10 cellular contexts compared by ENCODE assay signal in genomic region chr17:43578699-43579569, GRCh38. TPM values are rescaled to one million over a fixed set of nuclear protein-coding genes. Genes with fewer than 3 reads are reported as not detected.
DNase-seq lines count a peak whose midpoint lies in the region; ATAC-seq, FAIRE-seq and TF ChIP-seq lines count a peak whose summit lies in the region.
"Had no signal": no experiment of that assay in that cellular context is flagged by ENCODE, and none has a peak within 500 bp of the region (broad histone marks: within the 10 kb centered on the region; RNA-seq: fewer than 3 reads in every experiment).

No MANE protein-coding gene starts in this region.

- H3K27ac ChIP-seq in endothelial cell of umbilical vein (ENCODE audit: insufficient read depth, low read depth, low read length) (peak overlapping the region; percentile 72), sigmoid colon (peak overlapping the region in 2 of 4 donors; percentile 20 to 31)
- H3K27ac ChIP-seq: SK-N-MC had no signal

- WGBS in sigmoid colon, 2 donors: 26 to 36% methylated on average over 13 of the region's 13 CpGs

- H3K4me1 ChIP-seq in endothelial cell of umbilical vein (ENCODE audit: control insufficient read depth, extremely low read depth, insufficient read depth, low read length) (peaks cover 19% of the 10 kb centered on the region), sigmoid colon (peaks cover 0 to 18% (median 15%) of the 10 kb centered on the region in 4 donors)

- H3K27me3 ChIP-seq in endothelial cell of umbilical vein (ENCODE audit: control insufficient read depth in 2 of 2, insufficient read depth in 2 of 2, low read length in 2 of 2) (no peaks in the 10 kb centered on the region), sigmoid colon (no peaks in the 10 kb centered on the region)

- H3K9ac ChIP-seq in endothelial cell of umbilical vein (replicated peaks; ENCODE audit: extremely low read depth, insufficient read depth, low read length): peak overlapping the region; percentile 32
- H3K9ac ChIP-seq: parathyroid adenoma had no signal

- FAIRE-seq in GM18507 (lab: Jason Lieb, UNC): peak; percentile 83
- peak; percentile 94 for FAIRE-seq in endothelial cell of umbilical vein (lab: Jason Lieb, UNC)

- intact Hi-C loops in endothelial cell of umbilical vein (cut with micrococcal nuclease) (loop anchor here (1.0 kb wide), 1 partner anchor 13 kb away; no protein-coding TSS in a partner anchor), sciatic nerve (cut with DNase I) (no loop called here), sigmoid colon (cut with DNase I) (loop anchor here (5.0 kb wide), 1 partner anchor 183 kb away; no protein-coding TSS in a partner anchor)

- H3K36me3 ChIP-seq in endothelial cell of umbilical vein (ENCODE audit: control insufficient read depth in 2 of 2, extremely low read depth in 1 of 2, insufficient read depth in 2 of 2, low read length in 2 of 2) (no peaks in the 10 kb centered on the region), sigmoid colon (no peaks in the 10 kb centered on the region)

- H3K4me3 ChIP-seq in endothelial cell of umbilical vein (replicated peaks in 1 of 3; ENCODE audit: insufficient read depth in 1 of 3, low read depth in 1 of 3, low read length in 3 of 3): no peak overlapping the region
- no peak overlapping the region for H3K4me3 ChIP-seq in sigmoid colon
- H3K4me3 ChIP-seq: SK-N-MC had no signal

- H3K9me3 ChIP-seq in endothelial cell of umbilical vein (replicated peaks; ENCODE audit: control insufficient read depth, insufficient read depth, low read length): no peaks in the 10 kb centered on the region
- H3K9me3 ChIP-seq in sigmoid colon: no peaks in the 10 kb centered on the region

- CTCF ChIA-PET in endothelial cell of umbilical vein (lab: Charles Lee): interaction anchor here (0.8 to 10.1 kb wide), 9 partner anchors 13 to 181 kb away, joined by 3 to 595 read pairs (median 5); partner anchors contain the start of gene DHX8

- H3K9me1 ChIP-seq in endothelial cell of umbilical vein (replicated peaks; ENCODE audit: control insufficient read depth, extremely low read depth, insufficient read depth, low read length): no peaks in the 10 kb centered on the region

- TF ChIP-seq POLR2A in endothelial cell of umbilical vein (IDR thresholded peaks at IDR 0.05; ENCODE audit: low read depth, low read length): no peak
- no peak for TF ChIP-seq POLR2A in sigmoid colon (IDR thresholded peaks at IDR 0.05)

- ATAC-seq in HG03342 (IDR thresholded peaks at IDR 0.05; ENCODE audit: unreplicated experiment) (peak; percentile 55), sciatic nerve (peak; percentile 25), GM18870 (IDR thresholded peaks at IDR 0.05; ENCODE audit: unreplicated experiment) (no peak), HG02870 (IDR thresholded peaks at IDR 0.05; ENCODE audit: unreplicated experiment) (no peak)

- H4K20me1 ChIP-seq in endothelial cell of umbilical vein (replicated peaks; ENCODE audit: control insufficient read depth, extremely low read depth, insufficient read depth, low read length): no peaks in the 10 kb centered on the region

- TSS peak; percentile 63 for BruUV-seq in endothelial cell of umbilical vein (replicated peaks; lab: Mats Ljungman, UMichigan)

- no peak overlapping the region for H3K4me2 ChIP-seq in endothelial cell of umbilical vein (ENCODE audit: insufficient read depth, low read length)

- TF ChIP-seq EP300 in sigmoid colon (IDR thresholded peaks at IDR 0.05): no peak

- peak overlapping the region; percentile 13 for H2AFZ ChIP-seq in endothelial cell of umbilical vein (ENCODE audit: low read depth, low read length)
- H2AFZ ChIP-seq: parathyroid adenoma had no signal

- POLR2A ChIA-PET in endothelial cell of umbilical vein (lab: Charles Lee): interaction anchor here (0.5 to 0.9 kb wide), 3 partner anchors 31 to 1007 kb away, joined by 3 to 4 read pairs (median 3); no protein-coding TSS in a partner anchor

- H3K79me2 ChIP-seq in endothelial cell of umbilical vein (ENCODE audit: control insufficient read depth, insufficient read depth, low read length): no peaks in the 10 kb centered on the region
- H3K79me2 ChIP-seq: parathyroid adenoma had no signal

- TF ChIP-seq CTCF in endothelial cell of umbilical vein (IDR thresholded peaks at IDR 0.05; ENCODE audit: extremely low read depth in 1 of 2, insufficient read depth in 1 of 2, low read depth in 1 of 2, low read length in 2 of 2): no peak
- TF ChIP-seq CTCF in sigmoid colon (IDR thresholded peaks at IDR 0.05): no peak

- dilution Hi-C loops in endothelial cell of umbilical vein (cut with MboI; ENCODE audit: extremely low pct_ligation_motif_present, low sequenced_read_pairs): no loop called here

- DNase-seq in GM18507 (ENCODE audit: extremely low spot score, insufficient read length, low read depth) (peak; percentile 39), T1000 (lab: John Stamatoyannopoulos, UW) (peak; percentile 88), endothelial cell of umbilical vein (ENCODE audit: low read depth, low spot score) (peak; percentile 85), sciatic nerve (ENCODE audit: low spot score) (no peak), sigmoid colon (no peak)

TF ChIP-seq in endothelial cell of umbilical vein, 7 proteins besides CTCF, POLR2A, EP300 and RAD21:
- no peak for TF ChIP-seq MYC (IDR thresholded peaks at IDR 0.05; ENCODE audit: low read depth, low read length)
TF ChIP-seq in endothelial cell of umbilical vein: peak in this region for 0.

RNA-seq across cellular contexts. Expression of gene ETV4, which starts 32.8 kb away (rescaled TPM):
- total RNA-seq in endothelial cell of umbilical vein (32.2 and 39.4 TPM in 2 replicates), sciatic nerve (7.1 TPM), sigmoid colon (1 to 10 TPM in 2 of 4 donors, not detected in 2; 1.1 to 1.8 TPM)
- polyA plus RNA-seq in endothelial cell of umbilical vein (5.5 and 7.3 TPM in 2 replicates), sigmoid colon (1 to 10 TPM in 2 of 3 donors, under 1 TPM in 1; 0.46 to 2.6 (median 1.2) TPM)
- polyA plus RNA-seq in endothelial cell of umbilical vein (2011; cell fraction: cytosol; rRNA removed): 9.0 and 11.8 TPM in 2 replicates
- 11.7 and 17.6 TPM in 2 replicates for polyA plus RNA-seq in endothelial cell of umbilical vein (2011; cell fraction: nucleus; rRNA removed)
- polyA plus RNA-seq in endothelial cell of umbilical vein (2012): 15.3 and 20.1 TPM in 2 replicates
- 3.6 and 10.0 TPM in 2 replicates for polyA minus RNA-seq in endothelial cell of umbilical vein
- 2.7 TPM for polyA minus RNA-seq in endothelial cell of umbilical vein (2011; cell fraction: cytosol; rRNA and poly(A)+ RNA removed)
- 2.9 and 5.9 TPM in 2 replicates for polyA minus RNA-seq in endothelial cell of umbilical vein (2011; cell fraction: nucleus; rRNA and poly(A)+ RNA removed)

Comparison
In these comparisons a context has a peak if more than half of its experiments do, and no peak if none do; other contexts are left out.
1. DNase-seq: peak in GM18507 (single experiment), T1000 (single experiment) and endothelial cell of umbilical vein (single experiment); none in sciatic nerve (single experiment) and sigmoid colon (single experiment).
2. ATAC-seq: peak in HG03342 (single experiment) and sciatic nerve (single experiment); none in GM18870 (single experiment) and HG02870 (single experiment).